In the genomic region with DNA sequence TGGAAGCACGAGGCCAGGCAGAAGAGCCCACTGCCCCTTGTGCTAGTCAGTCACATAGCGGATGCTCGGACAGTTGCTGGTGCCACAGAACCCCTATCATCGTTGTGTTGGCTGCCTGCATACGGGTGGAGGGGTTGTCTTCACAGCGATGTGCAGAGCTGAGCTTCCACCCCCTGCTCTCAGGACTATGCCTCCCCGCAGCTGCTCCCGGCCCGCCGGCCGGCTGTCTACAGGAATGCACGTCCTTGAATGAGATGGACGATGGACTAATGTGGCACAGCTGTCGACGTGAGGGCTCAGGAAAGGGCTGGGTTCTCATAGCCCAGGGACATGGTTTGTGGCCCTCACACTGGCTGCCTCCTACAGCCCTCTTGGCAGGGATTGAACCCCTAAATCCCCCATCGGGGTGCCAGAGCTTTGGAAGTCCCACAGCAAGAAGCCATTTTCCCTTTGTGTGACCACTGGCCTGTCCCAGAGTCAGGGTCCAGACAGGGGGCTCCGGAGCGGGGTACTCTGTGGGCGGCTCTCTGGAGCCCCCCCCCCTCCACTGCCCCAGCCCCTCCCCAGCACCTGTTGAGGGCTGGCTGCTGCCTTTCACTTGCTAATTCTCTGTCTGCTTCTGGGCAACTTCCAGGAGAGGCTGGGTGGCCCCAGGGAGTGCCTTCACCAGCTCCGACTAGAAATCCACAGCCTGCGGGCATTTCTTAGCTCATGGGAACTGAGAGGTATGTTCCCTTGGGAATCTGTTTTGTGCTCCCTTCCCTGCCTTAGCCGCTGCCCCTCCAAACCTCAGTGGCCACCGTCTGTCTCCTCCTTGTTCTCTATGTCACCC, we compare ENCODE assay signal across 13 cellular contexts. TPM values are rescaled to one million over a fixed set of nuclear protein-coding genes. Genes with fewer than 3 reads are reported as not detected.
A peak's percentile ranks its signal among the peaks of the same experiment; 100 is the strongest.
DNase-seq lines count a peak whose midpoint lies in the region; ATAC-seq, FAIRE-seq and TF ChIP-seq lines count a peak whose summit lies in the region.
"Had no signal": no experiment of that assay in that cellular context is flagged by ENCODE, and none has a peak within 500 bp of the region (broad histone marks: within the 10 kb centered on the region; RNA-seq: fewer than 3 reads in every experiment).

No MANE protein-coding gene starts in this region.

- H4K20me1 ChIP-seq in neural progenitor cell (ENCODE audit: low read depth), result peaks cover 58% of the 10 kb centered on the region

- H3K36me3 ChIP-seq in HUES48 (ENCODE audit: control insufficient read depth, insufficient read depth, low read length), result peaks cover 20% of the 10 kb centered on the region; the same call in 1 of the 2 replicates
- H3K36me3 ChIP-seq in effector memory CD4-positive, alpha-beta T cell (ENCODE audit: control insufficient read depth, insufficient read depth, low read length), result peaks cover 7% of the 10 kb centered on the region
- H3K36me3 ChIP-seq in neural progenitor cell, result no peaks in the 10 kb centered on the region

- H3K9me3 Mint-ChIP-seq in CD14-positive monocyte, result peaks cover 0 to 3% (median 0%) of the 10 kb centered on the region in 7 donors
- H3K9me3 Mint-ChIP-seq in neural progenitor cell, result peaks cover 5% of the 10 kb centered on the region

- peaks cover 44 to 48% of the 10 kb centered on the region in 2 donors for H3K36me3 Mint-ChIP-seq in CD14-positive monocyte
- peaks cover 20% of the 10 kb centered on the region for H3K36me3 Mint-ChIP-seq in neural progenitor cell

- peaks cover 39% of the 10 kb centered on the region for H3K4me1 Mint-ChIP-seq in CD14-positive monocyte
- H3K4me1 Mint-ChIP-seq in neural progenitor cell, result peaks cover 21% of the 10 kb centered on the region

- H2AFZ ChIP-seq in neural progenitor cell (replicated peaks), result no peak overlapping the region

- H3K27me3 ChIP-seq in HUES48 (ENCODE audit: control insufficient read depth, insufficient read depth, low read length), result no peaks in the 10 kb centered on the region
- H3K27me3 ChIP-seq in effector memory CD4-positive, alpha-beta T cell (replicated peaks; ENCODE audit: control insufficient read depth, insufficient read depth, low read length, poor library complexity, severe bottlenecking), result no peaks in the 10 kb centered on the region
- H3K27me3 ChIP-seq in neural progenitor cell, result no peaks in the 10 kb centered on the region
- H3K27me3 ChIP-seq: dorsolateral prefrontal cortex, stomach had no signal

- H3K27ac Mint-ChIP-seq in CD14-positive monocyte (peak overlapping the region in 6 of 7 donors; percentile 5 to 83 (median 60)), neural progenitor cell (peak overlapping the region; percentile 86)

- H3K9ac ChIP-seq in HUES48 (ENCODE audit: low read depth, low read length) (peak overlapping the region; percentile 15; the same call in 1 of the 2 replicates), neural progenitor cell (no peak overlapping the region)

- H3K4me3 Mint-ChIP-seq in CD14-positive monocyte, result no peak overlapping the region
- peak overlapping the region; percentile 74 for H3K4me3 Mint-ChIP-seq in neural progenitor cell

- H3K27me3 Mint-ChIP-seq in CD14-positive monocyte (ENCODE audit: low read depth in 3 of 3) (no peaks in the 10 kb centered on the region), neural progenitor cell (ENCODE audit: insufficient read depth, low read depth) (peaks cover 4% of the 10 kb centered on the region)

- H3K4me1 ChIP-seq in HUES48 (ENCODE audit: control insufficient read depth, insufficient read depth, low read length) (peaks cover 27% of the 10 kb centered on the region), neural progenitor cell (peaks cover 13% of the 10 kb centered on the region)
- H3K4me1 ChIP-seq in effector memory CD4-positive, alpha-beta T cell (ENCODE audit: control insufficient read depth, insufficient read depth, low read length, poor library complexity, severe bottlenecking), result peaks cover 48% of the 10 kb centered on the region

- no peak for DNase-seq in CD14-positive monocyte (ENCODE audit: low spot score)
- DNase-seq in effector memory CD4-positive, alpha-beta T cell, result no peak
- peak; percentile 49 for DNase-seq in neural progenitor cell (ENCODE audit: low spot score)
- DNase-seq in RCC 7860 (ENCODE audit: low spot score), result no peak
- DNase-seq in NOMO-1 treated with dmso at 0.1 percent for 144 hours (lab: John Stamatoyannopoulos, UW; ENCODE audit: unreplicated experiment), result no peak
- no peak for DNase-seq in left colon
- DNase-seq: activated gamma-delta T cell, NCI-H2081, stomach had no signal

- no peak for ATAC-seq in HG02938 (IDR thresholded peaks at IDR 0.05; ENCODE audit: unreplicated experiment)
- no peak for ATAC-seq in left colon

- H3K9me3 ChIP-seq in HUES48 (ENCODE audit: control insufficient read depth, insufficient read depth, low read length) (no peaks in the 10 kb centered on the region), neural progenitor cell (ENCODE audit: low read depth) (no peaks in the 10 kb centered on the region)
- H3K9me3 ChIP-seq in effector memory CD4-positive, alpha-beta T cell (ENCODE audit: control insufficient read depth, low read length), result no peaks in the 10 kb centered on the region
- H3K9me3 ChIP-seq: mucosa of descending colon, stomach had no signal

- TF ChIP-seq CTCF in CD14-positive monocyte (IDR thresholded peaks at IDR 0.05), result no peak
- no peak for TF ChIP-seq CTCF in neural progenitor cell (IDR thresholded peaks at IDR 0.05)

- FAIRE-seq in RCC 7860 (lab: Jason Lieb, UNC), result no peak

- H3K4me3 ChIP-seq in HUES48 (ENCODE audit: low read depth, low read length) (peak overlapping the region; percentile 31), neural progenitor cell (no peak overlapping the region)
- no peak overlapping the region for H3K4me3 ChIP-seq in effector memory CD4-positive, alpha-beta T cell (ENCODE audit: insufficient read depth, low read depth, low read length, poor library complexity, severe bottlenecking)
- H3K4me3 ChIP-seq: dorsolateral prefrontal cortex, mucosa of descending colon, stomach had no signal

- intact Hi-C loops in CD14-positive monocyte (cut with micrococcal nuclease) (loop anchor here in 1 of 2 donors (5.0 kb wide), 2 partner anchors 43 to 58 kb away; no protein-coding TSS in a partner anchor), left colon (cut with DNase I, micrococcal nuclease) (no loop called here)

- H3K79me2 ChIP-seq in neural progenitor cell (ENCODE audit: low read depth), result peaks cover 92% of the 10 kb centered on the region

- H3F3A ChIP-seq in neural progenitor cell (ENCODE audit: low read depth), result peaks cover 23% of the 10 kb centered on the region

- peak overlapping the region; percentile 43 for H3K4me2 ChIP-seq in neural progenitor cell

- H3K27ac ChIP-seq in HUES48 (ENCODE audit: low read depth, low read length), result peak overlapping the region; percentile 77
- H3K27ac ChIP-seq in effector memory CD4-positive, alpha-beta T cell (ENCODE audit: insufficient read depth, low read length, poor library complexity, severe bottlenecking), result peak overlapping the region; percentile 60
- peak overlapping the region; percentile 13 for H3K27ac ChIP-seq in neural progenitor cell

RNA-seq across cellular contexts. Expression of gene TSSK6, which starts 40.2 kb away (rescaled TPM):
- under 1 TPM in 1 of 2 donors, not detected in 1; 0.27 TPM for polyA plus RNA-seq in CD14-positive monocyte
- total RNA-seq in neural progenitor cell (ENCODE audit: low replicate concordance) (4.6 and 7.0 TPM in 2 replicates), left colon (1 to 10 TPM; 1.6 to 2.8 TPM)

RNA-seq across cellular contexts. Expression of gene NDUFA13, which starts 40.9 kb away (rescaled TPM):
- 100 to 1,000 TPM; 361 to 433 TPM for polyA plus RNA-seq in CD14-positive monocyte
- total RNA-seq in neural progenitor cell (ENCODE audit: low replicate concordance) (78.6 and 108 TPM in 2 replicates), left colon (100 to 1,000 TPM; 430 to 489 TPM)

RNA-seq across cellular contexts. Expression of gene YJEFN3, which starts 53.5 kb away (rescaled TPM):
- polyA plus RNA-seq in CD14-positive monocyte, result not detected
- 2.6 and 5.1 TPM in 2 replicates for total RNA-seq in neural progenitor cell (ENCODE audit: low replicate concordance)
- total RNA-seq in left colon, result 1 to 10 TPM; 4.6 to 4.9 TPM

Comparison
In these comparisons a context has a peak if more than half of its experiments do, and no peak if none do; other contexts are left out.
1. H3K27ac ChIP-seq: peak in every context shown above with its lines; median percentile 77 in HUES48; 60 in effector memory CD4-positive, alpha-beta T cell; 13 in neural progenitor cell.